9 cellular contexts compared by ENCODE assay signal in the genomic region with DNA sequence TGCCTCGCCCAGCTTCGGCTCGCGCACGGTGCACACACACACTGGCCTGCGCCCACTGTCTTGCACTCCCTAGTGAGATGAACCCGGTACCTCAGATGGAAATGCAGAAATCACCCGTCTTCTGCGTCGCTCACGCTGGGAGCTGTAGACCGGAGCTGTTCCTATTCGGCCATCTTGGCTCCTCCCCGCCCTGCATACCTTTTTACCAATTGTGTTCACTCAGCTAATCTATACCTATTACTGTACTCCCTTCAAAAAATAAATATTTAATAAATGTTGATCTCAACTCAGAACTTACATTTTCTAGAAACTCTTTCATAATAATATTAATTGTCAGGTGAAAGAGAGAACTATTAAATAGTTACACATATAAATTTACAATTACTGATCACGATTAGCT. TPM values are rescaled to one million over a fixed set of nuclear protein-coding genes. Genes with fewer than 3 reads are reported as not detected.
"Had no signal": no experiment of that assay in that cellular context is flagged by ENCODE, and none has a peak within 500 bp of the region (broad histone marks: within the 10 kb centered on the region; RNA-seq: fewer than 3 reads in every experiment).

No MANE protein-coding gene starts in this region.

RNA-seq across cellular contexts. Expression of a gene that starts 48.0 kb away (rescaled TPM):
- total RNA-seq: colonic mucosa, esophagus mucosa, esophagus squamous epithelium, gastrocnemius medialis, glomerular endothelial cell, left colon, left ventricle myocardium inferior had no signal
- polyA plus RNA-seq: immature natural killer cell; naive thymus-derived CD4-positive, alpha-beta T cell had no signal
